2 cellular contexts compared by ENCODE assay signal in genomic region chr1:15833842-15834405, GRCh38.
TF ChIP-seq lines count a peak whose summit lies in the region.

No MANE protein-coding gene starts in this region.

TF ChIP-seq in HCT116, 20 proteins besides CTCF, POLR2A, EP300 and RAD21:
- TF ChIP-seq SIN3A (IDR thresholded peaks at IDR 0.05; ENCODE audit: low read depth) = no peak
- no peak for TF ChIP-seq SRF (IDR thresholded peaks at IDR 0.05; ENCODE audit: low read depth)
- no peak for TF ChIP-seq ZBTB33 (IDR thresholded peaks at IDR 0.05; ENCODE audit: extremely low read depth, insufficient replicate concordance, low read length)
- TF ChIP-seq MAX (IDR thresholded peaks at IDR 0.05) = no peak
- no peak for TF ChIP-seq JUND (IDR thresholded peaks at IDR 0.05)
- TF ChIP-seq EGR1 (IDR thresholded peaks at IDR 0.05; ENCODE audit: low read depth) = no peak
- no peak for TF ChIP-seq ZNF274 (IDR thresholded peaks at IDR 0.05; ENCODE audit: low read depth, low read length)
- 0 out of 2 replicates have a peak, but pooled peaks have one; percentile 43 for TF ChIP-seq POLR2AphosphoS5 (IDR thresholded peaks at IDR 0.05; ENCODE audit: low read depth, low read length)
TF ChIP-seq in HCT116: peak in this region for 1.

TF ChIP-seq in GM12878, 131 proteins besides CTCF, POLR2A, EP300 and RAD21:
- no peak for TF ChIP-seq E2F8 (IDR thresholded peaks at IDR 0.05; ENCODE audit: low read depth, partially characterized antibody)
- no peak for TF ChIP-seq PAX5 (IDR thresholded peaks at IDR 0.05; ENCODE audit: borderline replicate concordance, low read depth, low read length)
- TF ChIP-seq ZBTB40 (IDR thresholded peaks at IDR 0.05; ENCODE audit: borderline replicate concordance) = peak; percentile 61; the same call in 1 of the 2 replicates
- TF ChIP-seq ZBTB11 (CRISPR knock-in tag; IDR thresholded peaks at IDR 0.05) = no peak
- no peak for TF ChIP-seq GABPA (IDR thresholded peaks at IDR 0.05; ENCODE audit: low read depth)
TF ChIP-seq in GM12878: peak in this region for 1.
